25 cellular contexts compared by ENCODE assay signal in genomic region chr6:112367655-112368054, GRCh38. TPM values are rescaled to one million over a fixed set of nuclear protein-coding genes. Genes with fewer than 3 reads are reported as not detected.
DNase-seq lines count a peak whose midpoint lies in the region; ATAC-seq, FAIRE-seq and TF ChIP-seq lines count a peak whose summit lies in the region.
"Had no signal": no experiment of that assay in that cellular context is flagged by ENCODE, and none has a peak within 500 bp of the region (broad histone marks: within the 10 kb centered on the region; RNA-seq: fewer than 3 reads in every experiment).

No MANE protein-coding gene starts in this region.

- dilution Hi-C loops in IMR-90 (cut with HindIII; ENCODE audit: low sequenced_read_pairs, unreplicated experiment) = no loop called here

- TF ChIP-seq EP300 in A549 (IDR thresholded peaks at IDR 0.05) = no peak

- H3K4me1 ChIP-seq in A549 (no peaks in the 10 kb centered on the region), IMR-90 (ENCODE audit: control insufficient read depth, insufficient read depth, low read length) (no peaks in the 10 kb centered on the region)
- H3K4me1 ChIP-seq: BE2C, HAP-1 had no signal

- peaks cover 9% of the 10 kb centered on the region for H3K36me3 Mint-ChIP-seq in neural crest cell (ENCODE audit: low read depth)
- H3K36me3 Mint-ChIP-seq: CD4-positive, CD25-positive, alpha-beta regulatory T cell; CD8-positive, alpha-beta memory T cell; IgD-negative memory B cell had no signal

- H3K4me3 ChIP-seq in A549 (no peak overlapping the region), IMR-90 (ENCODE audit: insufficient read depth, low read depth, low read length) (no peak overlapping the region), choroid plexus epithelial cell (ENCODE audit: low read depth, low read length) (no peak overlapping the region)
- H3K4me3 ChIP-seq: GM12878, GM23248, HAP-1 had no signal

- no peaks in the 10 kb centered on the region for H3K27me3 ChIP-seq in IMR-90 (ENCODE audit: control insufficient read depth, insufficient read depth, low read length)
- H3K27me3 ChIP-seq: BE2C had no signal

- no peak overlapping the region for H3K23ac ChIP-seq in IMR-90 (ENCODE audit: low read depth, low read length)

- H3K18ac ChIP-seq in IMR-90 (ENCODE audit: low read depth, low read length) = no peak overlapping the region

- intact Hi-C loops in IMR-90 (cut with micrococcal nuclease) = no loop called here

- H3K27me3 Mint-ChIP-seq in neural crest cell (ENCODE audit: low read depth) = no peaks in the 10 kb centered on the region
- H3K27me3 Mint-ChIP-seq: IgD-negative memory B cell had no signal

- H3K14ac ChIP-seq in IMR-90 (replicated peaks; ENCODE audit: low read depth, low read length) = no peak overlapping the region

- peaks cover 8% of the 10 kb centered on the region for H3K9me3 Mint-ChIP-seq in neural crest cell
- H3K9me3 Mint-ChIP-seq: CD8-positive, alpha-beta memory T cell; IgD-negative memory B cell had no signal

- no peak overlapping the region for H2BK15ac ChIP-seq in IMR-90 (ENCODE audit: low read depth, low read length)

- no peak for TF ChIP-seq RAD21 in A549 (conservative IDR thresholded peaks at IDR 0.05 in 1 of 2, IDR thresholded peaks at IDR 0.05 in 1 of 2)
- no peak for TF ChIP-seq RAD21 in IMR-90 (IDR thresholded peaks at IDR 0.05; ENCODE audit: low read length)

- FAIRE-seq in A549 (lab: Jason Lieb, UNC) (no peak), GM12891 (lab: Jason Lieb, UNC) (no peak)
- FAIRE-seq: GM12878, GM19239 had no signal

- no peaks in the 10 kb centered on the region for H3K9me3 ChIP-seq in A549
- no peaks in the 10 kb centered on the region; the same call in 1 of the 2 replicates for H3K9me3 ChIP-seq in IMR-90 (ENCODE audit: control insufficient read depth, insufficient read depth, low read length)
- H3K9me3 ChIP-seq: BE2C, HAP-1 had no signal

- H3K56ac ChIP-seq in IMR-90 (ENCODE audit: extremely low read depth, insufficient read depth, low read length) = no peak overlapping the region

- WGBS in A549 (ENCODE audit: missing lambda C conversion rate) = 26% methylated on average over 5 of the region's 5 CpGs
- no CpG with 5 or more reads among the region's 5 CpGs for WGBS in IMR-90 (ENCODE audit: extremely low coverage in 2 of 2, insufficient read length in 1 of 2), 2 experiments

- no peak overlapping the region for H2BK20ac ChIP-seq in IMR-90 (ENCODE audit: low read depth, low read length)

- H3K4ac ChIP-seq in IMR-90 (ENCODE audit: low read depth, low read length) = no peak overlapping the region

- H4K5ac ChIP-seq in IMR-90 (ENCODE audit: low read depth, low read length) = no peak overlapping the region

- H2BK5ac ChIP-seq in IMR-90 (ENCODE audit: low read depth, low read length, poor library complexity, severe bottlenecking) = no peak overlapping the region

- no peaks in the 10 kb centered on the region for H3K79me1 ChIP-seq in IMR-90 (ENCODE audit: low read depth in 1 of 2, low read length in 2 of 2)

- H3K27ac Mint-ChIP-seq in neural crest cell (ENCODE audit: unreplicated experiment) = peak overlapping the region; percentile 3
- H3K27ac Mint-ChIP-seq: CD4-positive, CD25-positive, alpha-beta regulatory T cell; CD8-positive, alpha-beta memory T cell; IgD-negative memory B cell had no signal

- H3K36me3 ChIP-seq in IMR-90 (ENCODE audit: control insufficient read depth, insufficient read depth, low read length) = no peaks in the 10 kb centered on the region
- H3K36me3 ChIP-seq: BE2C, HAP-1 had no signal

- no peak for TF ChIP-seq POLR2A in A549 (IDR thresholded peaks at IDR 0.05; ENCODE audit: low read length)
- no peak for TF ChIP-seq POLR2A in IMR-90 (IDR thresholded peaks at IDR 0.05; ENCODE audit: low read depth, low read length)
- no peak for TF ChIP-seq POLR2A in GM12891 (IDR thresholded peaks at IDR 0.05; ENCODE audit: low read depth, low read length)

- ATAC-seq in A549 = no peak
- no peak for ATAC-seq in IMR-90 (ENCODE audit: low read depth)
- ATAC-seq: GM12878 had no signal

- H3K27ac ChIP-seq in A549 = no peak overlapping the region
- H3K27ac ChIP-seq in IMR-90 (ENCODE audit: insufficient read depth, low read length) = no peak overlapping the region
- H3K27ac ChIP-seq: GM23248, HL-60 had no signal

- BruUV-seq in IMR-90 (replicated peaks; lab: Mats Ljungman, UMichigan) = no TSS peak

- H3K4me2 ChIP-seq in A549 (no peak overlapping the region), IMR-90 (ENCODE audit: low read depth, low read length) (no peak overlapping the region)

- no peak overlapping the region for H4K8ac ChIP-seq in IMR-90 (ENCODE audit: low read depth in 2 of 2, low read length in 2 of 2)

- no peak overlapping the region for H3K9ac ChIP-seq in IMR-90 (ENCODE audit: low read depth, low read length)
- H3K9ac ChIP-seq: GM23248 had no signal

- CTCF ChIA-PET in A549 (lab: Yijun Ruan, JAX) = no interaction called here
- CTCF ChIA-PET in IMR-90 (lab: Yijun Ruan, JAX) = no interaction called here

- H2AK5ac ChIP-seq in IMR-90 (ENCODE audit: low read depth, low read length) = no peak overlapping the region

- H3K4me1 Mint-ChIP-seq in neural crest cell = peaks cover 15% of the 10 kb centered on the region
- H3K4me1 Mint-ChIP-seq: CD4-positive, CD25-positive, alpha-beta regulatory T cell; CD8-positive, alpha-beta memory T cell; IgD-negative memory B cell had no signal

- no peak overlapping the region for H4K91ac ChIP-seq in IMR-90 (ENCODE audit: insufficient read depth, low read depth, low read length)

- H3K9me1 ChIP-seq in IMR-90 (ENCODE audit: insufficient read depth, low read length) = no peaks in the 10 kb centered on the region

- no peak for TF ChIP-seq CTCF in A549 (IDR thresholded peaks at IDR 0.05)
- TF ChIP-seq CTCF in IMR-90 (conservative IDR thresholded peaks at IDR 0.05; ENCODE audit: low read depth, low read length) = no peak
- no peak for TF ChIP-seq CTCF in choroid plexus epithelial cell (conservative IDR thresholded peaks at IDR 0.05; ENCODE audit: low read depth, low read length)
- TF ChIP-seq CTCF in neural crest cell (conservative IDR thresholded peaks at IDR 0.05) = no peak

- H2BK120ac ChIP-seq in IMR-90 (ENCODE audit: low read depth, low read length) = no peak overlapping the region

- H4K20me1 ChIP-seq in IMR-90 (ENCODE audit: insufficient read depth, low read length) = no peaks in the 10 kb centered on the region

- no peak overlapping the region for H3K4me3 Mint-ChIP-seq in neural crest cell
- H3K4me3 Mint-ChIP-seq: CD4-positive, CD25-positive, alpha-beta regulatory T cell; CD8-positive, alpha-beta memory T cell; IgD-negative memory B cell had no signal

- H2AK9ac ChIP-seq in IMR-90 (replicated peaks; ENCODE audit: low read depth, low read length, poor library complexity) = no peak overlapping the region

- no peak overlapping the region for H2AFZ ChIP-seq in IMR-90 (replicated peaks; ENCODE audit: low read length, poor library complexity)
- H2AFZ ChIP-seq: GM23248 had no signal

- POLR2A ChIA-PET in A549 (lab: Yijun Ruan, JAX) (no interaction called here), IMR-90 (lab: Charles Lee; ENCODE audit: unreplicated experiment) (no interaction called here)

- in situ Hi-C loops in IMR-90 (cut with MboI; ENCODE audit: low sequenced_read_pairs) = no loop called here

- DNase-seq in A549 (ENCODE audit: low read depth in 1 of 2, low spot score in 1 of 2) (no peak), IMR-90 (no peak), choroid plexus epithelial cell (ENCODE audit: low read depth) (peak; percentile 9), neural crest cell (ENCODE audit: low read depth, low spot score) (no peak), GM12891 (ENCODE audit: insufficient read length, low spot score) (no peak), SIG-M5 (lab: John Stamatoyannopoulos, UW) (no peak), NCI-H526 (lab: John Stamatoyannopoulos, UW) (no peak)
- DNase-seq: ACHN; BE2C; C1 segment of cervical spinal cord; CD4-positive, CD25-positive, alpha-beta regulatory T cell; CD8-positive, alpha-beta memory T cell; COR-L47; DMS 273 treated with DMSO at 0.1 percent for 48 hours; DMS53; DND-41; EL; GM23248 had no signal

TF ChIP-seq in A549, 52 proteins besides CTCF, POLR2A, EP300 and RAD21:
- TF ChIP-seq MAX (IDR thresholded peaks at IDR 0.05) = no peak
- peak; percentile 21 for TF ChIP-seq MAFK (IDR thresholded peaks at IDR 0.05; ENCODE audit: partially characterized antibody)
TF ChIP-seq in A549: peak in this region for 1.

TF ChIP-seq in IMR-90, 13 proteins besides CTCF, POLR2A, EP300 and RAD21 (continues in another document):
- no peak for TF ChIP-seq ELK1 (IDR thresholded peaks at IDR 0.05; ENCODE audit: borderline replicate concordance, low read depth, low read length)

TF ChIP-seq in GM12891, 5 proteins besides CTCF, POLR2A, EP300 and RAD21:
- no peak for TF ChIP-seq SPI1 (IDR thresholded peaks at IDR 0.05; ENCODE audit: low read depth, low read length)
- TF ChIP-seq POLR2AphosphoS5 (IDR thresholded peaks at IDR 0.05; ENCODE audit: low read depth, low read length) = no peak
- no peak for TF ChIP-seq PAX5 (IDR thresholded peaks at IDR 0.05; ENCODE audit: insufficient read depth, low read length, severe bottlenecking)
- no peak for TF ChIP-seq POU2F2 (IDR thresholded peaks at IDR 0.05; ENCODE audit: low read depth, low read length)
- no peak for TF ChIP-seq TAF1 (IDR thresholded peaks at IDR 0.05; ENCODE audit: low read depth, low read length)

RNA-seq across cellular contexts. Expression of gene RFPL4B, which starts 20.5 kb away (rescaled TPM):
- 0.05 TPM in 1 of 2 replicates, not detected in the other for polyA plus RNA-seq in A549 (2011; rRNA removed)
- polyA plus RNA-seq in A549 (2012; cell fraction: cytosol; rRNA removed) = not detected in 2 replicates
- not detected in 2 replicates for polyA plus RNA-seq in A549 (2012; cell fraction: nucleus; rRNA removed)
- polyA plus RNA-seq in A549 (2017; fragmentation: RNase III; extraction: RNeasy Plus Mini Kit Qiagen cat#74134 plus additional on column Dnase treatment) = 0.09 TPM in 1 of 3 replicates, not detected in the others
- not detected in 2 replicates for polyA minus RNA-seq in A549 (2011; rRNA and poly(A)+ RNA removed)
- total RNA-seq in IMR-90 (2012; rRNA removed) = not detected in 2 replicates
- not detected in 2 replicates for polyA plus RNA-seq in IMR-90 (2012; rRNA removed)
- not detected in 2 replicates for polyA plus RNA-seq in IMR-90 (2012; cell fraction: cytosol; rRNA removed)
- not detected in 2 replicates for polyA plus RNA-seq in IMR-90 (2012; cell fraction: nucleus; rRNA removed; ENCODE audit: low replicate concordance)
- total RNA-seq in neural crest cell = not detected in 2 replicates
- not detected for polyA plus RNA-seq in GM12891 (2012; ENCODE audit: low read depth, missing spikeins)
- total RNA-seq: A172; CD4-positive, CD25-positive, alpha-beta regulatory T cell; CD8-positive, alpha-beta memory T cell; GM12878; GM23248; H4 had no signal
- polyA plus RNA-seq: CD4-positive, CD25-positive, alpha-beta regulatory T cell; CD8-positive, alpha-beta memory T cell; GM23248; IgD-negative memory B cell had no signal
